Comparison of ENCODE assay signal across 2 cellular contexts in genomic region chr19:18863843-18864362, GRCh38.
TF ChIP-seq lines count a peak whose summit lies in the region.

No MANE protein-coding gene starts in this region.

TF ChIP-seq in K562, 482 proteins besides CTCF, POLR2A, EP300 and RAD21:
- TF ChIP-seq CHD7 (IDR thresholded peaks at IDR 0.05; ENCODE audit: low read depth, low read length): no peak
- 0 out of 2 replicates have a peak, but pooled peaks have one; percentile 4 for TF ChIP-seq NFIC (IDR thresholded peaks at IDR 0.05)
- TF ChIP-seq POLR2G (IDR thresholded peaks at IDR 0.05; ENCODE audit: low read depth, low read length): 0 out of 2 replicates have a peak, but pooled peaks have one; percentile 36

TF ChIP-seq in HepG2, 621 proteins besides CTCF, POLR2A, EP300 and RAD21:
- no peak for TF ChIP-seq HNRNPUL1 (IDR thresholded peaks at IDR 0.05; ENCODE audit: low read depth, low read length)
- peak; percentile 52 for TF ChIP-seq RBM22 (optimal IDR thresholded peaks at IDR 0.05; ENCODE audit: low read length)
